9 cellular contexts compared by ENCODE assay signal in genomic region chr5:138568061-138568824, GRCh38. TPM values are rescaled to one million over a fixed set of nuclear protein-coding genes. Genes with fewer than 3 reads are reported as not detected.
A peak's percentile ranks its signal among the peaks of the same experiment; 100 is the strongest.
DNase-seq lines count a peak whose midpoint lies in the region; ATAC-seq and TF ChIP-seq lines count a peak whose summit lies in the region.
"Had no signal": no experiment of that assay in that cellular context is flagged by ENCODE, and none has a peak within 500 bp of the region (broad histone marks: within the 10 kb centered on the region; RNA-seq: fewer than 3 reads in every experiment).

No MANE protein-coding gene starts in this region.

- no peaks in the 10 kb centered on the region for H3K9me3 ChIP-seq in PC-3 (ENCODE audit: low read length)

- no peaks in the 10 kb centered on the region for H3K9me2 ChIP-seq in PC-3 (replicated peaks; ENCODE audit: low read length)

- H3K4me3 Mint-ChIP-seq in T-helper 1 cell treated with Interleukin-12 subunit alpha and Interleukin-12 subunit beta and Interleukin-4 antibody, amounts not matched to agents 30 μg/mL and 1 μg/mL, for 36 hours: no peak overlapping the region
- peak overlapping the region; percentile 58 for H3K4me3 Mint-ChIP-seq in natural killer cell

- peaks cover 7% of the 10 kb centered on the region; the same call in 1 of the 2 replicates for H3K4me1 ChIP-seq in PC-3 (ENCODE audit: insufficient read depth, low read length)

- intact Hi-C loops in PC-3 (cut with micrococcal nuclease): no loop called here
- intact Hi-C loops in natural killer cell (cut with micrococcal nuclease): loop anchor here (10.0 kb wide), 1 partner anchor 817 kb away; the partner anchor contains the start of genes MZB1 and SLC23A1
- intact Hi-C loops in lower leg skin (cut with DNase I; ENCODE audit: low total_unique reads): no loop called here

- no peaks in the 10 kb centered on the region for H3F3A ChIP-seq in PC-3 (ENCODE audit: low read length, unreplicated experiment)

- no peaks in the 10 kb centered on the region for H3K9me3 Mint-ChIP-seq in T-helper 1 cell treated with Interleukin-12 subunit alpha and Interleukin-12 subunit beta and Interleukin-4 antibody, amounts not matched to agents 30 μg/mL and 1 μg/mL, for 36 hours
- no peaks in the 10 kb centered on the region for H3K9me3 Mint-ChIP-seq in natural killer cell

- TF ChIP-seq POLR2A in lower leg skin (IDR thresholded peaks at IDR 0.05): no peak

- ATAC-seq in PC-3 (no peak), natural killer cell (no peak)

- H3K4me3 ChIP-seq in PC-3 (ENCODE audit: low read length): no peak overlapping the region
- H3K4me3 ChIP-seq in brain microvascular endothelial cell (ENCODE audit: low read depth, low read length): no peak overlapping the region
- no peak overlapping the region for H3K4me3 ChIP-seq in lower leg skin (ENCODE audit: low read depth, poor library complexity, severe bottlenecking)

- in situ Hi-C loops in brain microvascular endothelial cell (cut with HindIII; ENCODE audit: low pct_ligation_motif_present, low sequenced_read_pairs): no loop called here

- peaks cover 61% of the 10 kb centered on the region for H3K36me3 Mint-ChIP-seq in T-helper 1 cell treated with Interleukin-12 subunit alpha and Interleukin-12 subunit beta and Interleukin-4 antibody, amounts not matched to agents 30 μg/mL and 1 μg/mL, for 36 hours (ENCODE audit: low read depth)
- peaks cover 27% of the 10 kb centered on the region for H3K36me3 Mint-ChIP-seq in natural killer cell

- no peak overlapping the region for H2AFZ ChIP-seq in PC-3 (ENCODE audit: low read length)

- POLR2A ChIA-PET in PC-3 (lab: Charles Lee; ENCODE audit: unreplicated experiment): no interaction called here

- H4K20me1 ChIP-seq in PC-3 (ENCODE audit: low read length): peaks cover 37% of the 10 kb centered on the region

- BruUV-seq in PC-3 (replicated peaks; lab: Mats Ljungman, UMichigan): no TSS peak

- H3K27me3 Mint-ChIP-seq in T-helper 1 cell treated with Interleukin-12 subunit alpha and Interleukin-12 subunit beta and Interleukin-4 antibody, amounts not matched to agents 30 μg/mL and 1 μg/mL, for 36 hours (ENCODE audit: low read depth): no peaks in the 10 kb centered on the region
- H3K27me3 Mint-ChIP-seq in natural killer cell (ENCODE audit: low read depth in 2 of 2): no peaks in the 10 kb centered on the region

- TF ChIP-seq CTCF in PC-3 (conservative IDR thresholded peaks at IDR 0.05; ENCODE audit: low read depth, low read length) (0 out of 2 replicates have a peak, but pooled peaks have one; percentile 22), brain microvascular endothelial cell (IDR thresholded peaks at IDR 0.05; ENCODE audit: low read depth, low read length, missing control alignments) (no peak), natural killer cell (IDR thresholded peaks at IDR 0.05) (no peak), lower leg skin (IDR thresholded peaks at IDR 0.05) (no peak)

- H3K4me2 ChIP-seq in PC-3 (ENCODE audit: low read length): no peak overlapping the region

- H3K27ac Mint-ChIP-seq in T-helper 1 cell treated with Interleukin-12 subunit alpha and Interleukin-12 subunit beta and Interleukin-4 antibody, amounts not matched to agents 30 μg/mL and 1 μg/mL, for 36 hours: peak overlapping the region; percentile 41
- peak overlapping the region; percentile 87 to 92 for H3K27ac Mint-ChIP-seq in natural killer cell

- H3K4me1 Mint-ChIP-seq in T-helper 1 cell treated with Interleukin-12 subunit alpha and Interleukin-12 subunit beta and Interleukin-4 antibody, amounts not matched to agents 30 μg/mL and 1 μg/mL, for 36 hours (ENCODE audit: low read depth): peaks cover 39% of the 10 kb centered on the region
- peaks cover 49 to 59% of the 10 kb centered on the region in 2 donors for H3K4me1 Mint-ChIP-seq in natural killer cell

- peaks cover 95% of the 10 kb centered on the region for H3K79me2 ChIP-seq in PC-3 (ENCODE audit: low read length)

- CTCF ChIA-PET in PC-3 (lab: Charles Lee): no interaction called here

- no peak for DNase-seq in T-helper 1 cell
- no peak for DNase-seq in PC-3
- peak; percentile 65 for DNase-seq in brain microvascular endothelial cell
- no peak for DNase-seq in natural killer cell
- DNase-seq in lower leg skin (ENCODE audit: low spot score in 2 of 2): no peak
- no peak for DNase-seq in cerebellum (ENCODE audit: low spot score)
- no peak for DNase-seq in NCI-H2107 treated with DMSO at 0.1 percent for 48 hours (lab: John Stamatoyannopoulos, UW; ENCODE audit: unreplicated experiment)
- DNase-seq: dermis blood vessel endothelial cell had no signal

- H3K27ac ChIP-seq in PC-3 (ENCODE audit: low read length) (no peak overlapping the region), brain microvascular endothelial cell (no peak overlapping the region)

- WGBS in lower leg skin, 2 donors: 86 to 87% methylated on average over 16 of the region's 16 CpGs

- no peak overlapping the region for H3K9ac ChIP-seq in PC-3 (ENCODE audit: low read length)

- H3K36me3 ChIP-seq in PC-3 (ENCODE audit: low read depth, low read length) (peaks cover 77% of the 10 kb centered on the region), brain microvascular endothelial cell (replicated peaks) (peaks cover 92% of the 10 kb centered on the region)

- no peaks in the 10 kb centered on the region for H3K27me3 ChIP-seq in PC-3 (ENCODE audit: low read length)
- no peaks in the 10 kb centered on the region for H3K27me3 ChIP-seq in brain microvascular endothelial cell (replicated peaks)

RNA-seq across cellular contexts. Expression of gene HSPA9, which starts 7.0 kb away (rescaled TPM):
- 346 and 432 TPM in 2 replicates for total RNA-seq in PC-3 (2014; rRNA removed)
- total RNA-seq in natural killer cell: 100 to 1,000 TPM; 272 to 308 (median 308) TPM
- total RNA-seq in lower leg skin: 100 to 1,000 TPM; 206 to 248 (median 216) TPM
- 138 TPM for total RNA-seq in cerebellum

RNA-seq across cellular contexts. Expression of gene ETF1, which starts 25.2 kb away (rescaled TPM):
- total RNA-seq in PC-3 (2014; rRNA removed) (57.3 and 64.1 TPM in 2 replicates), natural killer cell (100 to 1,000 TPM; 135 to 189 (median 136) TPM), lower leg skin (10 to 100 TPM; 64.2 to 92.2 (median 81.3) TPM), cerebellum (37.7 TPM)
